In genomic region chr3:182824957-182825356, GRCh38 we compare ENCODE assay signal across 20 cellular contexts.
"Had no signal": no experiment of that assay in that cellular context is flagged by ENCODE, and none has a peak within 500 bp of the region (broad histone marks: within the 10 kb centered on the region; RNA-seq: fewer than 3 reads in every experiment).

No MANE protein-coding gene starts in this region.

- FAIRE-seq: keratinocyte had no signal

- H3K9me3 Mint-ChIP-seq: activated T-helper 2 cell treated with anti-CD3 and anti-CD28 coated beads, Interferon-gamma antibody, Interleukin-2, Interleukin-4, amounts not matched to agents 10 μg/mL and 5 μg/mL and 100 μg/mL, durations not matched to agents 14 hours and 24 hours and 36 hours; dendritic cell treated with granulocyte-macrophage colony-stimulating factor and Interleukin-4, amounts not matched to agents 40 ng/mL and 50 ng/mL, for 4 days; neural crest cell; type B pancreatic cell had no signal

- H3K4me3 Mint-ChIP-seq: brain; dendritic cell treated with granulocyte-macrophage colony-stimulating factor and Interleukin-4, amounts not matched to agents 40 ng/mL and 50 ng/mL, for 4 days; neural crest cell; type B pancreatic cell; WTC11 had no signal

- H3K27me3 Mint-ChIP-seq: brain; dendritic cell treated with granulocyte-macrophage colony-stimulating factor and Interleukin-4, amounts not matched to agents 40 ng/mL and 50 ng/mL, for 4 days; type B pancreatic cell had no signal

- DNase-seq: activated CD4-positive, alpha-beta T cell treated with anti-CD3 and anti-CD28 coated beads, Interleukin-2, amount 50 U/mL, for 48 hours; activated naive CD4-positive, alpha-beta T cell treated with Interleukin-2 at 50 U/mL for 16 hours; aorta; effector CD4-positive, alpha-beta T cell; erythroblast; foreskin fibroblast; heart right ventricle; left colon; mesenchymal stem cell; stimulated activated CD4-positive, alpha-beta T cell treated with anti-CD3 and anti-CD28 coated beads, Interleukin-4, amount 100 ng/mL, for 1 hour; stimulated activated naive CD4-positive, alpha-beta T cell treated with Interleukin-2 at 50 U/mL for 16 hours; T-helper 9 cell had no signal

- H3K27ac Mint-ChIP-seq: activated T-helper 2 cell treated with anti-CD3 and anti-CD28 coated beads, Interferon-gamma antibody, Interleukin-2, Interleukin-4, amounts not matched to agents 10 μg/mL and 5 μg/mL and 100 μg/mL, durations not matched to agents 14 hours and 24 hours and 36 hours; brain; dendritic cell treated with granulocyte-macrophage colony-stimulating factor and Interleukin-4, amounts not matched to agents 40 ng/mL and 50 ng/mL, for 4 days; type B pancreatic cell; WTC11 had no signal

- H3K4me1 Mint-ChIP-seq: brain, neural crest cell, WTC11 had no signal

- H3K27me3 ChIP-seq: heart right ventricle had no signal

- H3K9me3 ChIP-seq: thoracic aorta had no signal

- ATAC-seq: heart right ventricle, left colon, WTC11 had no signal

- H3K4me3 ChIP-seq: heart right ventricle, thoracic aorta had no signal

- H3K27ac ChIP-seq: heart right ventricle, thoracic aorta had no signal
